In genomic region chr16:11278681-11279628, GRCh38 we compare ENCODE assay signal across 18 cellular contexts. TPM values are rescaled to one million over a fixed set of nuclear protein-coding genes. Genes with fewer than 3 reads are reported as not detected.
DNase-seq lines count a peak whose midpoint lies in the region; ATAC-seq lines count a peak whose summit lies in the region.
"Had no signal": no experiment of that assay in that cellular context is flagged by ENCODE, and none has a peak within 500 bp of the region (broad histone marks: within the 10 kb centered on the region; RNA-seq: fewer than 3 reads in every experiment).

No MANE protein-coding gene starts in this region.

- H3K27ac Mint-ChIP-seq in activated naive CD8-positive, alpha-beta T cell treated with anti-CD3 and anti-CD28 coated beads for 36 hours, result peak overlapping the region; percentile 36
- H3K27ac Mint-ChIP-seq in activated naive CD8-positive, alpha-beta T cell treated with anti-CD3 and anti-CD28 coated beads, Interleukin-2, amount 50 U/mL, for 24 hours, result no peak overlapping the region

- H3K4me1 Mint-ChIP-seq in activated naive CD8-positive, alpha-beta T cell treated with anti-CD3 and anti-CD28 coated beads for 36 hours, result peaks cover 7% of the 10 kb centered on the region
- peaks cover under 1% of the 10 kb centered on the region for H3K4me1 Mint-ChIP-seq in activated naive CD8-positive, alpha-beta T cell treated with anti-CD3 and anti-CD28 coated beads, Interleukin-2, amount 50 U/mL, for 24 hours

- no peak for DNase-seq in activated naive CD8-positive, alpha-beta T cell treated with anti-CD3 and anti-CD28 coated beads for 36 hours
- DNase-seq in activated naive CD8-positive, alpha-beta T cell treated with anti-CD3 and anti-CD28 coated beads, Interleukin-2, amount 50 U/mL, for 24 hours, result no peak
- DNase-seq in SKM-1 treated with dmso at 0.1 percent for 144 hours (lab: John Stamatoyannopoulos, UW; ENCODE audit: unreplicated experiment) (peak; percentile 18), left lobe of liver (ENCODE audit: low spot score) (no peak), NCI-H510A (lab: John Stamatoyannopoulos, UW) (no peak)
- no peak for DNase-seq in activated CD8-positive, alpha-beta memory T cell treated with anti-CD3 and anti-CD28 coated beads for 24 hours
- DNase-seq: activated gamma-delta T cell treated with Interleukin-2 at 50 U/mL for 16 hours; CD4-positive, CD25-positive, alpha-beta regulatory T cell; DMS79; NCI-H2171 treated with DMSO at 0.1 percent for 48 hours; retina; T1000 had no signal

- H3K9me3 Mint-ChIP-seq in activated naive CD8-positive, alpha-beta T cell treated with anti-CD3 and anti-CD28 coated beads for 36 hours, result no peaks in the 10 kb centered on the region
- H3K9me3 Mint-ChIP-seq in activated naive CD8-positive, alpha-beta T cell treated with anti-CD3 and anti-CD28 coated beads, Interleukin-2, amount 50 U/mL, for 24 hours, result no peaks in the 10 kb centered on the region

- ATAC-seq in activated naive CD8-positive, alpha-beta T cell treated with anti-CD3 and anti-CD28 coated beads, Interleukin-2, amount 50 U/mL, for 24 hours, result no peak
- peak; percentile 49 for ATAC-seq in left lobe of liver
- ATAC-seq in HG03460 (IDR thresholded peaks at IDR 0.05; ENCODE audit: unreplicated experiment), result no peak
- no peak for ATAC-seq in HG03135 (IDR thresholded peaks at IDR 0.05; ENCODE audit: unreplicated experiment)
- ATAC-seq: Panc1 had no signal

- no peaks in the 10 kb centered on the region for H3K36me3 Mint-ChIP-seq in activated naive CD8-positive, alpha-beta T cell treated with anti-CD3 and anti-CD28 coated beads for 36 hours
- no peaks in the 10 kb centered on the region for H3K36me3 Mint-ChIP-seq in activated naive CD8-positive, alpha-beta T cell treated with anti-CD3 and anti-CD28 coated beads, Interleukin-2, amount 50 U/mL, for 24 hours (ENCODE audit: low read depth)
- H3K36me3 Mint-ChIP-seq: CD4-positive, CD25-positive, alpha-beta regulatory T cell had no signal

- H3K27me3 Mint-ChIP-seq in activated naive CD8-positive, alpha-beta T cell treated with anti-CD3 and anti-CD28 coated beads for 36 hours, result no peaks in the 10 kb centered on the region
- peaks cover 2% of the 10 kb centered on the region for H3K27me3 Mint-ChIP-seq in activated naive CD8-positive, alpha-beta T cell treated with anti-CD3 and anti-CD28 coated beads, Interleukin-2, amount 50 U/mL, for 24 hours

- H3K4me3 Mint-ChIP-seq in activated naive CD8-positive, alpha-beta T cell treated with anti-CD3 and anti-CD28 coated beads for 36 hours, result no peak overlapping the region
- no peak overlapping the region for H3K4me3 Mint-ChIP-seq in activated naive CD8-positive, alpha-beta T cell treated with anti-CD3 and anti-CD28 coated beads, Interleukin-2, amount 50 U/mL, for 24 hours
- H3K4me3 Mint-ChIP-seq: CD4-positive, CD25-positive, alpha-beta regulatory T cell had no signal

RNA-seq across cellular contexts. Expression of gene PRM1, which starts 2.2 kb away (rescaled TPM):
- total RNA-seq in activated naive CD8-positive, alpha-beta T cell treated with anti-CD3 and anti-CD28 coated beads for 36 hours, result not detected
- not detected for total RNA-seq in left lobe of liver
- total RNA-seq: cardiac septum; CD4-positive, CD25-positive, alpha-beta regulatory T cell; esophagus muscularis mucosa; temporal lobe had no signal

RNA-seq across cellular contexts. Expression of gene PRM2, which starts 2.7 kb away (rescaled TPM):
- total RNA-seq in activated naive CD8-positive, alpha-beta T cell treated with anti-CD3 and anti-CD28 coated beads for 36 hours, result not detected
- not detected for total RNA-seq in left lobe of liver
- total RNA-seq: cardiac septum; CD4-positive, CD25-positive, alpha-beta regulatory T cell; esophagus muscularis mucosa; temporal lobe had no signal

RNA-seq across cellular contexts. Expression of gene PRM3, which starts 5.5 kb away (rescaled TPM):
- total RNA-seq in activated naive CD8-positive, alpha-beta T cell treated with anti-CD3 and anti-CD28 coated beads for 36 hours, result not detected
- total RNA-seq in left lobe of liver, result not detected
- total RNA-seq: cardiac septum; CD4-positive, CD25-positive, alpha-beta regulatory T cell; esophagus muscularis mucosa; temporal lobe had no signal

RNA-seq across cellular contexts. Expression of gene TNP2, which starts 9.8 kb away (rescaled TPM):
- not detected for total RNA-seq in activated naive CD8-positive, alpha-beta T cell treated with anti-CD3 and anti-CD28 coated beads for 36 hours
- total RNA-seq in left lobe of liver, result not detected
- total RNA-seq: cardiac septum; CD4-positive, CD25-positive, alpha-beta regulatory T cell; esophagus muscularis mucosa; temporal lobe had no signal

RNA-seq across cellular contexts. Expression of gene SOCS1, which starts 23.0 kb away (rescaled TPM):
- total RNA-seq in activated naive CD8-positive, alpha-beta T cell treated with anti-CD3 and anti-CD28 coated beads for 36 hours, result 10 to 100 TPM; 30.8 to 32.9 TPM
- 0.91 TPM for total RNA-seq in left lobe of liver
